11 cellular contexts compared by ENCODE assay signal in genomic region chr1:12432897-12433296, GRCh38.
DNase-seq lines count a peak whose midpoint lies in the region; ATAC-seq, FAIRE-seq and TF ChIP-seq lines count a peak whose summit lies in the region.
"Had no signal": no experiment of that assay in that cellular context is flagged by ENCODE, and none has a peak within 500 bp of the region (broad histone marks: within the 10 kb centered on the region; RNA-seq: fewer than 3 reads in every experiment).

No MANE protein-coding gene starts in this region.

- CTCF ChIA-PET in mammary epithelial cell (lab: Charles Lee; ENCODE audit: low non-redundant PET) = no interaction called here
- CTCF ChIA-PET in endothelial cell of umbilical vein (lab: Charles Lee) = interaction anchor here (1.1 to 3.7 kb wide), 3 partner anchors 25 to 186 kb away, joined by 5 to 36 read pairs (median 12); partner anchors contain the start of gene DHRS3

- peaks cover 3% of the 10 kb centered on the region for H3K27me3 Mint-ChIP-seq in nephron progenitor cell (ENCODE audit: low read depth, poor library complexity)

- ATAC-seq in GM19023 (IDR thresholded peaks at IDR 0.05; ENCODE audit: unreplicated experiment) = no peak
- no peak for ATAC-seq in HG02678 (IDR thresholded peaks at IDR 0.05; ENCODE audit: unreplicated experiment)
- ATAC-seq in HG03354 (IDR thresholded peaks at IDR 0.05; ENCODE audit: poor library complexity, severe bottlenecking, unreplicated experiment) = no peak

- H3K9me1 ChIP-seq in endothelial cell of umbilical vein (replicated peaks; ENCODE audit: control insufficient read depth, extremely low read depth, insufficient read depth, low read length) = no peaks in the 10 kb centered on the region

- H2AFZ ChIP-seq in mammary epithelial cell (ENCODE audit: low read depth, low read length) = no peak overlapping the region
- H2AFZ ChIP-seq in endothelial cell of umbilical vein (ENCODE audit: low read depth, low read length) = no peak overlapping the region

- no peak for TF ChIP-seq POLR2A in breast epithelium (IDR thresholded peaks at IDR 0.05)
- TF ChIP-seq POLR2A in endothelial cell of umbilical vein (IDR thresholded peaks at IDR 0.05; ENCODE audit: low read depth, low read length) = no peak

- dilution Hi-C loops in mammary epithelial cell (cut with HindIII; ENCODE audit: low sequenced_read_pairs) = no loop called here
- dilution Hi-C loops in endothelial cell of umbilical vein (cut with MboI; ENCODE audit: extremely low pct_ligation_motif_present, low sequenced_read_pairs) = no loop called here

- BruUV-seq in mammary epithelial cell (replicated peaks; lab: Mats Ljungman, UMichigan) (no TSS peak), endothelial cell of umbilical vein (replicated peaks; lab: Mats Ljungman, UMichigan) (no TSS peak)

- H3K36me3 Mint-ChIP-seq in nephron progenitor cell (ENCODE audit: low read depth) = peaks cover 14% of the 10 kb centered on the region

- H3K9me3 Mint-ChIP-seq in nephron progenitor cell = peaks cover 5% of the 10 kb centered on the region

- H3K27me3 ChIP-seq in breast epithelium (no peaks in the 10 kb centered on the region), mammary epithelial cell (ENCODE audit: insufficient read depth, low read length) (no peaks in the 10 kb centered on the region), endothelial cell of umbilical vein (ENCODE audit: control insufficient read depth in 2 of 2, insufficient read depth in 2 of 2, low read length in 2 of 2) (no peaks in the 10 kb centered on the region)

- intact Hi-C loops in breast epithelium (cut with DNase I; ENCODE audit: low total_unique reads) (loop anchor here (5.0 kb wide), 1 partner anchor 94 kb away; no protein-coding TSS in a partner anchor), mammary epithelial cell (cut with micrococcal nuclease) (no loop called here), endothelial cell of umbilical vein (cut with micrococcal nuclease) (no loop called here)

- H3K4me3 ChIP-seq in breast epithelium = no peak overlapping the region
- H3K4me3 ChIP-seq in mammary epithelial cell (replicated peaks in 1 of 3; ENCODE audit: insufficient read depth in 1 of 3, low read depth in 2 of 3, low read length in 3 of 3) = no peak overlapping the region
- H3K4me3 ChIP-seq in endothelial cell of umbilical vein (replicated peaks in 1 of 3; ENCODE audit: insufficient read depth in 1 of 3, low read depth in 1 of 3, low read length in 3 of 3) = no peak overlapping the region
- H3K4me3 ChIP-seq in urinary bladder (ENCODE audit: low read depth, low read length) = no peak overlapping the region

- H3K27ac ChIP-seq in breast epithelium (peak overlapping the region; percentile 75 to 82), mammary epithelial cell (ENCODE audit: insufficient read depth, low read depth, low read length) (no peak overlapping the region), endothelial cell of umbilical vein (ENCODE audit: insufficient read depth, low read depth, low read length) (peak overlapping the region; percentile 88), urinary bladder (ENCODE audit: low read depth) (peak overlapping the region; percentile 48)

- H3K4me2 ChIP-seq in mammary epithelial cell (ENCODE audit: insufficient read depth, low read depth, low read length) = no peak overlapping the region
- H3K4me2 ChIP-seq in endothelial cell of umbilical vein (ENCODE audit: insufficient read depth, low read length) = peak overlapping the region; percentile 83

- in situ Hi-C loops in mammary epithelial cell (cut with MboI; ENCODE audit: low sequenced_read_pairs in 2 of 2) = no loop called here

- H3K36me3 ChIP-seq in breast epithelium (no peaks in the 10 kb centered on the region), mammary epithelial cell (ENCODE audit: insufficient read depth, low read length) (no peaks in the 10 kb centered on the region), endothelial cell of umbilical vein (ENCODE audit: control insufficient read depth in 2 of 2, extremely low read depth in 1 of 2, insufficient read depth in 2 of 2, low read length in 2 of 2) (no peaks in the 10 kb centered on the region), urinary bladder (ENCODE audit: insufficient read depth) (no peaks in the 10 kb centered on the region)

- TF ChIP-seq CTCF in breast epithelium (IDR thresholded peaks at IDR 0.05) = no peak
- no peak for TF ChIP-seq CTCF in mammary epithelial cell (conservative IDR thresholded peaks at IDR 0.05 in 1 of 2, IDR thresholded peaks at IDR 0.05 in 1 of 2; ENCODE audit: extremely low read depth in 1 of 2, insufficient read depth in 1 of 2, low read depth in 1 of 2, low read length in 2 of 2)
- TF ChIP-seq CTCF in endothelial cell of umbilical vein (IDR thresholded peaks at IDR 0.05; ENCODE audit: extremely low read depth in 1 of 2, insufficient read depth in 1 of 2, low read depth in 1 of 2, low read length in 2 of 2) = no peak
- TF ChIP-seq CTCF in nephron progenitor cell (IDR thresholded peaks at IDR 0.05) = no peak

- peaks cover 83% of the 10 kb centered on the region for H3K4me1 Mint-ChIP-seq in nephron progenitor cell

- WGBS in mammary epithelial cell (ENCODE audit: low coverage, missing lambda C conversion rate) = 99% methylated on average over 6 of the region's 6 CpGs
- WGBS in urinary bladder = 79% methylated on average over 6 of the region's 6 CpGs

- peaks cover 0 to 12% of the 10 kb centered on the region in 2 donors for H3K4me1 ChIP-seq in breast epithelium
- H3K4me1 ChIP-seq in mammary epithelial cell (ENCODE audit: insufficient read depth, low read length) = peaks cover 49% of the 10 kb centered on the region
- H3K4me1 ChIP-seq in endothelial cell of umbilical vein (ENCODE audit: control insufficient read depth, extremely low read depth, insufficient read depth, low read length) = peaks cover 54% of the 10 kb centered on the region
- H3K4me1 ChIP-seq in urinary bladder (ENCODE audit: insufficient read depth) = peaks cover 2% of the 10 kb centered on the region

- H3K9ac ChIP-seq in mammary epithelial cell (ENCODE audit: insufficient read depth, low read length) (no peak overlapping the region), endothelial cell of umbilical vein (replicated peaks; ENCODE audit: extremely low read depth, insufficient read depth, low read length) (peak overlapping the region; percentile 76)

- H3K79me2 ChIP-seq in mammary epithelial cell (ENCODE audit: insufficient read depth, low read length) = no peaks in the 10 kb centered on the region
- no peaks in the 10 kb centered on the region for H3K79me2 ChIP-seq in endothelial cell of umbilical vein (ENCODE audit: control insufficient read depth, insufficient read depth, low read length)

- H4K20me1 ChIP-seq in mammary epithelial cell (ENCODE audit: insufficient read depth, low read length) (no peaks in the 10 kb centered on the region), endothelial cell of umbilical vein (replicated peaks; ENCODE audit: control insufficient read depth, extremely low read depth, insufficient read depth, low read length) (no peaks in the 10 kb centered on the region)

- no peak for FAIRE-seq in endothelial cell of umbilical vein (lab: Jason Lieb, UNC)

- H3K9me3 ChIP-seq in breast epithelium = no peaks in the 10 kb centered on the region
- no peaks in the 10 kb centered on the region for H3K9me3 ChIP-seq in mammary epithelial cell (replicated peaks; ENCODE audit: insufficient read depth, low read length)
- H3K9me3 ChIP-seq in endothelial cell of umbilical vein (replicated peaks; ENCODE audit: control insufficient read depth, insufficient read depth, low read length) = no peaks in the 10 kb centered on the region

- POLR2A ChIA-PET in endothelial cell of umbilical vein (lab: Charles Lee) = interaction anchor here (0.6 to 1.7 kb wide), 2 partner anchors 111 to 185 kb away, joined by 3 to 4 read pairs; partner anchors contain the start of gene DHRS3

- H3K27ac Mint-ChIP-seq in nephron progenitor cell = peak overlapping the region; percentile 70

- DNase-seq in breast epithelium (ENCODE audit: low spot score in 2 of 2) (no peak), mammary epithelial cell (no peak), endothelial cell of umbilical vein (ENCODE audit: low read depth, low spot score) (no peak), nephron progenitor cell (no peak)
- DNase-seq: DMS79 treated with DMSO at 0.1 percent for 48 hours, KG1, NCI-H2029 treated with DMSO at 0.1 percent for 48 hours had no signal

- no peak overlapping the region for H3K4me3 Mint-ChIP-seq in nephron progenitor cell

TF ChIP-seq in endothelial cell of umbilical vein, 7 proteins besides CTCF, POLR2A, EP300 and RAD21:
- no peak for TF ChIP-seq MYC (IDR thresholded peaks at IDR 0.05; ENCODE audit: low read depth, low read length)
- TF ChIP-seq MAX (IDR thresholded peaks at IDR 0.05; ENCODE audit: insufficient read depth, insufficient read length) = no peak
- no peak for TF ChIP-seq GATA2 (IDR thresholded peaks at IDR 0.05; ENCODE audit: insufficient read depth, insufficient read length, low read depth, low read length)
- TF ChIP-seq POLR2AphosphoS5 (IDR thresholded peaks at IDR 0.05; ENCODE audit: insufficient read depth, low read depth, low read length) = no peak
- no peak for TF ChIP-seq EZH2 (IDR thresholded peaks at IDR 0.05; ENCODE audit: borderline replicate concordance, low read depth, low read length, severe bottlenecking)
- no peak for TF ChIP-seq JUN (IDR thresholded peaks at IDR 0.05; ENCODE audit: borderline replicate concordance, insufficient read depth, insufficient read length, low read depth)
- no peak for TF ChIP-seq FOS (IDR thresholded peaks at IDR 0.05; ENCODE audit: borderline replicate concordance, insufficient read depth, low read length)
